14 cellular contexts compared by ENCODE assay signal in the genomic region with DNA sequence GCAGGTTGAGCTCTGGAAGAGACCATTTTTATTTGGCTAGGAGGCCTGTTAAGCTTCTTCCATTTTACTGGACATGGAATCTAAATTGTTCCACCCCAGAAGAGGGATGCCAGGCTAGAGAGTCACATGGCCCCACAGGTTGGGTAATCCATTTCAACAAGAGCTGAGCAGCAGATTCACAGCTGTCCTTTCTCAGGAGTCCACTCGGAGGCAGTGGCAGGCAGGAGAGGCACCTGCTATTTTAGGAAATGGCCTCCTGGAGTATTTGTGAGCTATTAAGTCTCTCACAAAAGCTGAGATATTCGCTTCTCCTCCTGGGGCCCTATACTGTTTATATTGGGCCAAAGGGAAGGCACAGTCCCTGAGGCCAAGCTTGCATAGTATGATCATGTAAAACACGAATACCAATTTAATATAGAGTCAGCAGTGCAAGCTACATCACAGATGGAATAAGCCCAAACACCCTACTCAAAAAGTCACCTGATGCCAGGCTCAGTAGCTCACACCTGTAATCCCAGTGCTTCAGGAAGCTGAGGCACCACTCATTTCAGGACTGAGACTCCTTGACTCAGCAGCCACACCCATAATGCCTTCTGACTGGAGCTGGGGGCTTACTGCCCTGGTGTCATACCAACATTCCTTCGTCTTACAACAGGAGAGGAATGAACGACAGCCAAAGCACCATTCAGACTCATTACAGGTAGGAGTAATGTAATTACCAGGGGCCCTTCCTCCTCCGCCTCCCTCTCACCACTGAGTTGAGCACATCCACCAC.
A peak's percentile ranks its signal among the peaks of the same experiment; 100 is the strongest.
DNase-seq lines count a peak whose midpoint lies in the region.
"Had no signal": no experiment of that assay in that cellular context is flagged by ENCODE, and none has a peak within 500 bp of the region (broad histone marks: within the 10 kb centered on the region; RNA-seq: fewer than 3 reads in every experiment).

No MANE protein-coding gene starts in this region.

- DNase-seq in DMS53 (lab: John Stamatoyannopoulos, UW) (peak; percentile 17), DMS53 treated with DMSO at 0.1 percent for 48 hours (lab: John Stamatoyannopoulos, UW; ENCODE audit: unreplicated experiment) (no peak), ELF-1 (ENCODE audit: low read depth, low spot score) (peak; percentile 53), NCI-H524 (lab: John Stamatoyannopoulos, UW) (peak; percentile 10 to 71), kidney tubule cell (ENCODE audit: low spot score) (peak; percentile 41), GM03348 (ENCODE audit: low spot score) (no peak), SK-N-DZ (ENCODE audit: low spot score) (no peak)
- DNase-seq in activated effector memory CD4-positive, alpha-beta T cell treated with anti-CD3 and anti-CD28 coated beads, Interleukin-2, amount 50 U/mL, for 16 hours, result no peak
- DNase-seq: brain microvascular endothelial cell, MV-4-11, NCI-H510A, SHP77 treated with DMSO at 0.1 percent for 48 hours, small intestine, transverse colon had no signal

Comparison
In these comparisons a context has a peak if more than half of its experiments do, and no peak if none do; other contexts are left out.
1. DNase-seq: peak in DMS53 (single experiment), ELF-1 (single experiment), NCI-H524 (2 of 2) and kidney tubule cell (single experiment); none in DMS53 treated with DMSO at 0.1 percent for 48 hours (single experiment), GM03348 (single experiment), activated effector memory CD4-positive, alpha-beta T cell treated with anti-CD3 and anti-CD28 coated beads, Interleukin-2, amount 50 U/mL, for 16 hours (single experiment) and SK-N-DZ (single experiment).